In the genomic region with DNA sequence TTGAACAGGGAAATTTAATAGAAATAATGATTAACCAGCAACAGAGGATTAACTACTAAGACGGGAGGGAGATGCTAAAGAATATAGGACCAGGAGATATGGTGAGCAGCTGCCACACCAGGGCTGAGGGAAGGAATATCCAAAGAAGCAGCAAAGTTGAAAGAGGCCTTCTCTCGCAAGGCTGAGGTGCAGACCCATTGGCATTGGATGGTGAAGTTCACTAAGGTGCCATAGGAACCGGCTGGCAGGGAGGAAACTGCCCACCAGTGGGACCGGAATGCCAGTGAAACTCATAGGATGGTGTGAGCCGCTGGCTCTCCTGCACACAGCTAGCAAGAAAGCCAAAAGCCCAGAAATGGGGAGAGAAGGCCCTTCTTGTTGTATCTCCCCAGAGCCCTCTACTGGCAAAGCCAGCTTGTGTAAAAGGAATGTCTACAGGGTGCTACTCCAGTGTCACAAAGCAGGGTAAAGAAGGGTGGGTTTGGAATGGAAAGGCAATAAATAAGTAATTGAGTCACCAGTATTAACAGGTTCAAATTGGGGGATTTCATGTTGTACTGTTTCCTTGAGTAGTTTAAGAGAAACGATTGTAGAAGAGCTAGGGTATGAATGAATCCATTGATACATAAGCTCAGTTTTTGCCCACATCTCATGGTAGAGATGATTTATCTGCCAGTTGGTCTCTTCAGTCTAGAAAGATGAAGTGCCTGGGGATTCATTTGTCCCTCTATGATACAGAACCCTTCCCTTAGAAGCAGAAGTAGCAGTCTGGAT, we compare ENCODE assay signal across 8 cellular contexts. TPM values are rescaled to one million over a fixed set of nuclear protein-coding genes. Genes with fewer than 3 reads are reported as not detected.
DNase-seq lines count a peak whose midpoint lies in the region; TF ChIP-seq lines count a peak whose summit lies in the region.

No MANE protein-coding gene starts in this region.

- peak; percentile 47 for DNase-seq in SIG-M5 treated with dmso at 0.1 percent for 504 hours (lab: John Stamatoyannopoulos, UW; ENCODE audit: unreplicated experiment)
- DNase-seq in SIG-M5 (lab: John Stamatoyannopoulos, UW), result no peak
- peak; percentile 6 for DNase-seq in NCI-H460 (ENCODE audit: extremely low read depth, low read depth)
- DNase-seq in epithelial cell of proximal tubule (ENCODE audit: low read depth), result no peak
- no peak for DNase-seq in osteocyte (ENCODE audit: extremely low spot score, unreplicated experiment)
- no peak for DNase-seq in tibial nerve (ENCODE audit: low spot score in 2 of 2)
- no peak for DNase-seq in stimulated activated CD4-positive, alpha-beta T cell treated with anti-CD3 and anti-CD28 coated beads, Interleukin-4, amount 100 ng/mL, for 1 hour
- no peak for DNase-seq in stimulated activated naive CD4-positive, alpha-beta T cell treated with Interleukin-2 at 50 U/mL for 16 hours (lab: John Stamatoyannopoulos, UW)

- H3K27ac Mint-ChIP-seq in osteocyte (ENCODE audit: unreplicated experiment), result no peak overlapping the region

- WGBS in tibial nerve, 2 donors, result 70 to 73% methylated on average over 6 of the region's 6 CpGs

- TF ChIP-seq POLR2A in tibial nerve (IDR thresholded peaks at IDR 0.05), result no peak

- TF ChIP-seq CTCF in epithelial cell of proximal tubule (conservative IDR thresholded peaks at IDR 0.05; ENCODE audit: low read depth, low read length) (peak; percentile 73), osteocyte (IDR thresholded peaks at IDR 0.05) (peak; percentile 46), tibial nerve (IDR thresholded peaks at IDR 0.05) (peak in 2 of 5 experiments; percentile 5 to 22)

- no peaks in the 10 kb centered on the region for H3K27me3 Mint-ChIP-seq in osteocyte (ENCODE audit: unreplicated experiment)

- peaks cover 0 to 24% (median 0%) of the 10 kb centered on the region in 4 donors for H3K4me1 ChIP-seq in tibial nerve

- H3K36me3 Mint-ChIP-seq in osteocyte (ENCODE audit: unreplicated experiment), result peaks cover 18% of the 10 kb centered on the region

- H3K36me3 ChIP-seq in tibial nerve, result peaks cover 0 to 6% (median 0%) of the 10 kb centered on the region in 3 donors

- H3K27ac ChIP-seq in tibial nerve, result peak overlapping the region in 2 of 4 donors; percentile 44 to 67

- H3K4me1 Mint-ChIP-seq in osteocyte (ENCODE audit: unreplicated experiment), result peaks cover under 1% of the 10 kb centered on the region

- H3K9me3 ChIP-seq in tibial nerve, result no peaks in the 10 kb centered on the region

- no peak overlapping the region for H3K4me3 Mint-ChIP-seq in osteocyte (ENCODE audit: unreplicated experiment)

- H3K27me3 ChIP-seq in tibial nerve, result no peaks in the 10 kb centered on the region

- H3K9me3 Mint-ChIP-seq in osteocyte (ENCODE audit: unreplicated experiment), result no peaks in the 10 kb centered on the region

- H3K4me3 ChIP-seq in epithelial cell of proximal tubule (ENCODE audit: low read depth, low read length), result no peak overlapping the region
- no peak overlapping the region for H3K4me3 ChIP-seq in tibial nerve

- no peak for TF ChIP-seq EP300 in tibial nerve (IDR thresholded peaks at IDR 0.05)

RNA-seq across cellular contexts. Expression of gene FARP2, which starts 36.0 kb away (rescaled TPM):
- 29.2 and 30.4 TPM in 2 replicates for total RNA-seq in NCI-H460 (2014; rRNA removed; shearing (Covaris generic))
- polyA plus RNA-seq in NCI-H460 (2014; cell fraction: nucleus; rRNA removed), result 26.8 and 33.1 TPM in 2 replicates
- 34.2 and 43.3 TPM in 2 replicates for total RNA-seq in epithelial cell of proximal tubule
- 54.5 and 70.1 TPM in 2 replicates for total RNA-seq in osteocyte
- 100 to 1,000 TPM in 2 of 4 donors, 10 to 100 TPM in 2; 42.7 to 229 (median 93.2) TPM for total RNA-seq in tibial nerve

Comparison
In these comparisons a context has a peak if more than half of its experiments do, and no peak if none do; other contexts are left out.
1. DNase-seq: peak in SIG-M5 treated with dmso at 0.1 percent for 504 hours (single experiment) and NCI-H460 (single experiment); none in SIG-M5 (single experiment), epithelial cell of proximal tubule (single experiment), osteocyte (single experiment), tibial nerve (0 of 2), stimulated activated CD4-positive, alpha-beta T cell treated with anti-CD3 and anti-CD28 coated beads, Interleukin-4, amount 100 ng/mL, for 1 hour (single experiment) and stimulated activated naive CD4-positive, alpha-beta T cell treated with Interleukin-2 at 50 U/mL for 16 hours (single experiment).